1 cellular context compared by ENCODE assay signal in the genomic region with DNA sequence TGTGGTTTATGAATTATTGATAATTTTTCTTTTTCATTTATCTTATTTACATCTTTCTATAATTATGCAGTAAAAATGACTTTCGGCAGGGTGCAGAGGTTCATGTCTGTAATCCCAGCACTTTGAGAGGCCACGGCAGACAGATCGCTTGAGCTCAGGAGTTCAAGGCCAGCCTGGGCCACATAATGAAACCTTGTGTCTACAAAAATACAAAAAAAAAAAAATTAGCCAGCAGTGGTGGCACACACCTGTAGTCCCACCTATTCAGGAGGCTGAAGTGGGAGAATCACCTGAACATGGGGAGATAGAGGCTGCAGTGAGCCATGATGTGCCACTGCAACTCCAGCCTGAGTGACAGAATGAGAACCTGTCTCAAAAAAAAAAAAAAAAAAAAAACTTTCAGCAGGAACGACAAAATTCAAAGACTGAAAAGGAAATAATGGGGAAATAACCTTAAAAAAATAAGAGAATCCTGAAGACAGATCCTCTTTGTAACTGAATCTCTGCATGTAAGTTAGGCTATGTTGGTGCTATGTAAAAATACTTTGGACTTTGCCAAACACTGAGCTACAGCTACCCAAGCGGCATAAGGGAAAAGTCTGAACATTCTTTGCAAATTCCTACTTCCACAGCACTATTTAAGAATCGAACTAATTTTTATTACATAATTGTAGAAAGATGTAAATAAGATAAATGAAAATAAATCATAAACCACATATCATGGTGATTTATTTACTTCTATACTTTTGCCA.
A peak's percentile ranks its signal among the peaks of the same experiment; 100 is the strongest.
TF ChIP-seq lines count a peak whose summit lies in the region.

No MANE protein-coding gene starts in this region.

TF ChIP-seq in HepG2, 621 proteins besides CTCF, POLR2A, EP300 and RAD21 (continued from another document and continues in another):
- TF ChIP-seq AGO2 (optimal IDR thresholded peaks at IDR 0.05; ENCODE audit: low read depth, low read length) = no peak
- peak; percentile 94 for TF ChIP-seq SALL1 (CRISPR knock-in tag; IDR thresholded peaks at IDR 0.05)
- TF ChIP-seq SP4 (CRISPR knock-in tag; IDR thresholded peaks at IDR 0.05) = no peak
- TF ChIP-seq RFX5 (IDR thresholded peaks at IDR 0.05; ENCODE audit: low read depth, low read length) = no peak
- TF ChIP-seq, protein P1, sequence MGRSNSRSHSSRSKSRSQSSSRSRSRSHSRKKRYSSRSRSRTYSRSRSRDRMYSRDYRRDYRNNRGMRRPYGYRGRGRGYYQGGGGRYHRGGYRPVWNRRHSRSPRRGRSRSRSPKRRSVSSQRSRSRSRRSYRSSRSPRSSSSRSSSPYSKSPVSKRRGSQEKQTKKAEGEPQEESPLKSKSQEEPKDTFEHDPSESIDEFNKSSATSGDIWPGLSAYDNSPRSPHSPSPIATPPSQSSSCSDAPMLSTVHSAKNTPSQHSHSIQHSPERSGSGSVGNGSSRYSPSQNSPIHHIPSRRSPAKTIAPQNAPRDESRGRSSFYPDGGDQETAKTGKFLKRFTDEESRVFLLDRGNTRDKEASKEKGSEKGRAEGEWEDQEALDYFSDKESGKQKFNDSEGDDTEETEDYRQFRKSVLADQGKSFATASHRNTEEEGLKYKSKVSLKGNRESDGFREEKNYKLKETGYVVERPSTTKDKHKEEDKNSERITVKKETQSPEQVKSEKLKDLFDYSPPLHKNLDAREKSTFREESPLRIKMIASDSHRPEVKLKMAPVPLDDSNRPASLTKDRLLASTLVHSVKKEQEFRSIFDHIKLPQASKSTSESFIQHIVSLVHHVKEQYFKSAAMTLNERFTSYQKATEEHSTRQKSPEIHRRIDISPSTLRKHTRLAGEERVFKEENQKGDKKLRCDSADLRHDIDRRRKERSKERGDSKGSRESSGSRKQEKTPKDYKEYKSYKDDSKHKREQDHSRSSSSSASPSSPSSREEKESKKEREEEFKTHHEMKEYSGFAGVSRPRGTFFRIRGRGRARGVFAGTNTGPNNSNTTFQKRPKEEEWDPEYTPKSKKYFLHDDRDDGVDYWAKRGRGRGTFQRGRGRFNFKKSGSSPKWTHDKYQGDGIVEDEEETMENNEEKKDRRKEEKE (IDR thresholded peaks at IDR 0.05) = no peak
- no peak for TF ChIP-seq ZSCAN9 (CRISPR knock-in tag; IDR thresholded peaks at IDR 0.05; ENCODE audit: borderline replicate concordance)
- TF ChIP-seq SMYD3 (CRISPR knock-in tag; IDR thresholded peaks at IDR 0.05) = no peak
- TF ChIP-seq ZSCAN29 (CRISPR knock-in tag; conservative IDR thresholded peaks at IDR 0.05) = no peak
- TF ChIP-seq, protein P2, sequence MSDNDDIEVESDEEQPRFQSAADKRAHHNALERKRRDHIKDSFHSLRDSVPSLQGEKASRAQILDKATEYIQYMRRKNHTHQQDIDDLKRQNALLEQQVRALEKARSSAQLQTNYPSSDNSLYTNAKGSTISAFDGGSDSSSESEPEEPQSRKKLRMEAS (IDR thresholded peaks at IDR 0.05) = no peak
- no peak for TF ChIP-seq ZNF777 (CRISPR knock-in tag; IDR thresholded peaks at IDR 0.05)
- TF ChIP-seq ZEB1 (IDR thresholded peaks at IDR 0.05; ENCODE audit: insufficient replicate concordance, low read depth) = peak; percentile 56
- TF ChIP-seq, protein P3, sequence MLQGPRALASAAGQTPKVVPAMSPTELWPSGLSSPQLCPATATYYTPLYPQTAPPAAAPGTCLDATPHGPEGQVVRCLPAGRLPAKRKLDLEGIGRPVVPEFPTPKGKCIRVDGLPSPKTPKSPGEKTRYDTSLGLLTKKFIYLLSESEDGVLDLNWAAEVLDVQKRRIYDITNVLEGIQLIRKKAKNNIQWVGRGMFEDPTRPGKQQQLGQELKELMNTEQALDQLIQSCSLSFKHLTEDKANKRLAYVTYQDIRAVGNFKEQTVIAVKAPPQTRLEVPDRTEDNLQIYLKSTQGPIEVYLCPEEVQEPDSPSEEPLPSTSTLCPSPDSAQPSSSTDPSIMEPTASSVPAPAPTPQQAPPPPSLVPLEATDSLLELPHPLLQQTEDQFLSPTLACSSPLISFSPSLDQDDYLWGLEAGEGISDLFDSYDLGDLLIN (CRISPR knock-in tag; IDR thresholded peaks at IDR 0.05; ENCODE audit: borderline replicate concordance) = no peak
- no peak for TF ChIP-seq HNRNPL (IDR thresholded peaks at IDR 0.05; ENCODE audit: low read depth, low read length)
- TF ChIP-seq SAP130 (CRISPR knock-in tag; IDR thresholded peaks at IDR 0.05; ENCODE audit: low read depth) = no peak
- no peak for TF ChIP-seq THAP11 (CRISPR knock-in tag; IDR thresholded peaks at IDR 0.05)
- TF ChIP-seq JUN (CRISPR knock-in tag; IDR thresholded peaks at IDR 0.05) = no peak
- TF ChIP-seq ZNF569 (CRISPR knock-in tag; IDR thresholded peaks at IDR 0.05; ENCODE audit: borderline replicate concordance) = no peak
- TF ChIP-seq, protein P4, sequence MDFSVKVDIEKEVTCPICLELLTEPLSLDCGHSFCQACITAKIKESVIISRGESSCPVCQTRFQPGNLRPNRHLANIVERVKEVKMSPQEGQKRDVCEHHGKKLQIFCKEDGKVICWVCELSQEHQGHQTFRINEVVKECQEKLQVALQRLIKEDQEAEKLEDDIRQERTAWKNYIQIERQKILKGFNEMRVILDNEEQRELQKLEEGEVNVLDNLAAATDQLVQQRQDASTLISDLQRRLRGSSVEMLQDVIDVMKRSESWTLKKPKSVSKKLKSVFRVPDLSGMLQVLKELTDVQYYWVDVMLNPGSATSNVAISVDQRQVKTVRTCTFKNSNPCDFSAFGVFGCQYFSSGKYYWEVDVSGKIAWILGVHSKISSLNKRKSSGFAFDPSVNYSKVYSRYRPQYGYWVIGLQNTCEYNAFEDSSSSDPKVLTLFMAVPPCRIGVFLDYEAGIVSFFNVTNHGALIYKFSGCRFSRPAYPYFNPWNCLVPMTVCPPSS (IDR thresholded peaks at IDR 0.05) = no peak
- TF ChIP-seq JUND (CRISPR knock-in tag; IDR thresholded peaks at IDR 0.05) = no peak
- no peak for TF ChIP-seq ZNF383 (CRISPR knock-in tag; IDR thresholded peaks at IDR 0.05; ENCODE audit: borderline replicate concordance)
- TF ChIP-seq ZKSCAN5 (CRISPR knock-in tag; IDR thresholded peaks at IDR 0.05) = no peak
- no peak for TF ChIP-seq ZNF7 (CRISPR knock-in tag; IDR thresholded peaks at IDR 0.05)
- TF ChIP-seq ZNF101 (CRISPR knock-in tag; IDR thresholded peaks at IDR 0.05; ENCODE audit: borderline replicate concordance, low read depth) = no peak
- no peak for TF ChIP-seq ZNF670 (CRISPR knock-in tag; IDR thresholded peaks at IDR 0.05; ENCODE audit: borderline replicate concordance)
- no peak for TF ChIP-seq PATZ1 (CRISPR knock-in tag; IDR thresholded peaks at IDR 0.05)
- peak; percentile 66; the same call in 1 of the 2 replicates for TF ChIP-seq ZNF460 (CRISPR knock-in tag; IDR thresholded peaks at IDR 0.05; ENCODE audit: borderline replicate concordance)
- no peak for TF ChIP-seq ZNF282 (IDR thresholded peaks at IDR 0.05; ENCODE audit: partially characterized antibody)
- no peak for TF ChIP-seq ATM (IDR thresholded peaks at IDR 0.05; ENCODE audit: borderline replicate concordance)
- no peak for TF ChIP-seq ZNF501 (CRISPR knock-in tag; IDR thresholded peaks at IDR 0.05)
- TF ChIP-seq PCBP1 (IDR thresholded peaks at IDR 0.05; ENCODE audit: borderline replicate concordance, low read depth, low read length) = no peak
- no peak for TF ChIP-seq SSRP1 (CRISPR knock-in tag; IDR thresholded peaks at IDR 0.05)
- TF ChIP-seq ZGPAT (CRISPR knock-in tag; IDR thresholded peaks at IDR 0.05) = 0 out of 2 replicates have a peak, but pooled peaks have one; percentile 31
- 0 out of 2 replicates have a peak, but pooled peaks have one; percentile 25 for TF ChIP-seq BCL6 (CRISPR knock-in tag; IDR thresholded peaks at IDR 0.05)
- TF ChIP-seq TOPORS (CRISPR knock-in tag; IDR thresholded peaks at IDR 0.05) = no peak
- TF ChIP-seq, protein P5, sequence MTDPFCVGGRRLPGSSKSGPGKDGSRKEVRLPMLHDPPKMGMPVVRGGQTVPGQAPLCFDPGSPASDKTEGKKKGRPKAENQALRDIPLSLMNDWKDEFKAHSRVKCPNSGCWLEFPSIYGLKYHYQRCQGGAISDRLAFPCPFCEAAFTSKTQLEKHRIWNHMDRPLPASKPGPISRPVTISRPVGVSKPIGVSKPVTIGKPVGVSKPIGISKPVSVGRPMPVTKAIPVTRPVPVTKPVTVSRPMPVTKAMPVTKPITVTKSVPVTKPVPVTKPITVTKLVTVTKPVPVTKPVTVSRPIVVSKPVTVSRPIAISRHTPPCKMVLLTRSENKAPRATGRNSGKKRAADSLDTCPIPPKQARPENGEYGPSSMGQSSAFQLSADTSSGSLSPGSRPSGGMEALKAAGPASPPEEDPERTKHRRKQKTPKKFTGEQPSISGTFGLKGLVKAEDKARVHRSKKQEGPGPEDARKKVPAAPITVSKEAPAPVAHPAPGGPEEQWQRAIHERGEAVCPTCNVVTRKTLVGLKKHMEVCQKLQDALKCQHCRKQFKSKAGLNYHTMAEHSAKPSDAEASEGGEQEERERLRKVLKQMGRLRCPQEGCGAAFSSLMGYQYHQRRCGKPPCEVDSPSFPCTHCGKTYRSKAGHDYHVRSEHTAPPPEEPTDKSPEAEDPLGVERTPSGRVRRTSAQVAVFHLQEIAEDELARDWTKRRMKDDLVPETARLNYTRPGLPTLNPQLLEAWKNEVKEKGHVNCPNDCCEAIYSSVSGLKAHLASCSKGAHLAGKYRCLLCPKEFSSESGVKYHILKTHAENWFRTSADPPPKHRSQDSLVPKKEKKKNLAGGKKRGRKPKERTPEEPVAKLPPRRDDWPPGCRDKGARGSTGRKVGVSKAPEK (CRISPR knock-in tag; IDR thresholded peaks at IDR 0.05; ENCODE audit: borderline replicate concordance) = no peak
- TF ChIP-seq ZBTB25 (CRISPR knock-in tag; IDR thresholded peaks at IDR 0.05) = no peak
- no peak for TF ChIP-seq ZNF264 (CRISPR knock-in tag; IDR thresholded peaks at IDR 0.05)
- peak; percentile 29; the same call in 1 of the 2 replicates for TF ChIP-seq RXRA (CRISPR knock-in tag; IDR thresholded peaks at IDR 0.05)
- no peak for TF ChIP-seq XRCC5 (optimal IDR thresholded peaks at IDR 0.05; ENCODE audit: low read length)
- TF ChIP-seq ZFP36L1 (CRISPR knock-in tag; IDR thresholded peaks at IDR 0.05) = no peak
- no peak for TF ChIP-seq ZNF747 (CRISPR knock-in tag; IDR thresholded peaks at IDR 0.05; ENCODE audit: borderline replicate concordance)
- no peak for TF ChIP-seq DNMT3B (CRISPR knock-in tag; conservative IDR thresholded peaks at IDR 0.05)
- no peak for TF ChIP-seq ZNF660 (CRISPR knock-in tag; IDR thresholded peaks at IDR 0.05; ENCODE audit: borderline replicate concordance, low read depth)
